16 cellular contexts compared by ENCODE assay signal in the genomic region with DNA sequence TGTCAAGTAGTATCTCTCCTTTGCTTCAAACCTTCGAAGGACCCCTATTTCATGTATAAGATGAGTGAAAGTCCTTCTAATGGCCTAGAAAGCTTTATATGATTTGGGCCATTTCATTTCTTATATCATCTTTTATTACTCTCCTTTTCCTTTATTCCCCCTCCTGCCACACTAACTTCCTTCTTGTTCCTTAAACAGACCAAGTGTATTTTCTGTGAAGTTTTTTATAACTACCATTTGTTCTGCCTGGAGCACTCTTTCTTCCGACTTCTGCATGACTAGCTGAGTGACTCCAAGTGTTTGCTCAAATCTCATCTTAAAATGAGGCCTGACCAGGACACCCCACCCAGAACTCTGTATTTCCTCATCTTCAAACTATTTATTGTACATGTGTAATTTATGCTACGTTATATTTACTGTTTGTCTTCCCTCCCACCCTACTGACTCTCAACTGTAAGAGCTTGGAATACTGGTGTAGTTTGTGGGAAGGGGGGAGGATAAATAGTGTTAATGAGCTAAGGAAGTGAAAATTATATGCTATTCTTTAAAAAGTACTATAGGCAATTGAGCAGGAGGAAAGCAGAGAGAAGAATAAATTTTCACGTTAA. TPM values are rescaled to one million over a fixed set of nuclear protein-coding genes. Genes with fewer than 3 reads are reported as not detected.
DNase-seq lines count a peak whose midpoint lies in the region; ATAC-seq and TF ChIP-seq lines count a peak whose summit lies in the region.
"Had no signal": no experiment of that assay in that cellular context is flagged by ENCODE, and none has a peak within 500 bp of the region (broad histone marks: within the 10 kb centered on the region; RNA-seq: fewer than 3 reads in every experiment).

No MANE protein-coding gene starts in this region.

- peaks cover 20% of the 10 kb centered on the region for H3K36me3 ChIP-seq in DND-41 (ENCODE audit: insufficient read depth, low read length)
- peaks cover 9% of the 10 kb centered on the region for H3K36me3 ChIP-seq in endodermal cell (ENCODE audit: control insufficient read depth, insufficient read depth, low read length)
- no peaks in the 10 kb centered on the region for H3K36me3 ChIP-seq in neural cell (ENCODE audit: insufficient read depth, low read length)
- H3K36me3 ChIP-seq: ascending aorta, BE2C, sigmoid colon had no signal

- H3K9ac ChIP-seq in DND-41 (ENCODE audit: low read depth, low read length) = no peak overlapping the region
- no peak overlapping the region for H3K9ac ChIP-seq in endodermal cell (ENCODE audit: extremely low read depth, low read length, poor library complexity, severe bottlenecking)
- no peak overlapping the region for H3K9ac ChIP-seq in neural cell (ENCODE audit: low read length)

- peaks cover 28% of the 10 kb centered on the region for H3K4me1 Mint-ChIP-seq in endodermal cell

- peaks cover 12% of the 10 kb centered on the region for H3K27me3 Mint-ChIP-seq in endodermal cell (ENCODE audit: insufficient read depth)
- H3K27me3 Mint-ChIP-seq: activated B cell treated with CpG ODN at 0.5 μM for 24 hours had no signal

- H3K4me2 ChIP-seq in DND-41 (ENCODE audit: insufficient read depth, low read length) (peak overlapping the region; percentile 30; the same call in 1 of the 2 replicates), neural cell (ENCODE audit: low read length) (no peak overlapping the region)

- no peak for DNase-seq in DND-41
- DNase-seq in LoVo (ENCODE audit: low spot score) = peak; percentile 27
- no peak for DNase-seq in endodermal cell
- no peak for DNase-seq in DMS79 (lab: John Stamatoyannopoulos, UW)
- no peak for DNase-seq in CD1c-positive myeloid dendritic cell (ENCODE audit: extremely low spot score)
- DNase-seq in activated CD4-positive, alpha-beta T cell treated with anti-CD3 and anti-CD28 coated beads, Interleukin-2, amount 50 U/mL, for 1 hour = no peak
- DNase-seq: activated B cell treated with CpG ODN at 0.5 μM for 24 hours; activated gamma-delta T cell treated with Interleukin-2 at 50 U/mL for 16 hours; BE2C; DMS53; NCI-H526 treated with DMSO at 0.1 percent for 48 hours; nucleus accumbens; sigmoid colon; stimulated activated CD4-positive, alpha-beta T cell treated with anti-CD3 and anti-CD28 coated beads, Interleukin-2, amount 100 ng/mL, for 48 hours had no signal

- H3K9me3 ChIP-seq in DND-41 (ENCODE audit: insufficient read depth, low read length, severe bottlenecking) (peaks cover 5% of the 10 kb centered on the region), endodermal cell (ENCODE audit: control insufficient read depth, low read length) (peaks cover 24% of the 10 kb centered on the region), neural cell (ENCODE audit: low read length) (no peaks in the 10 kb centered on the region)
- H3K9me3 ChIP-seq: ascending aorta, BE2C, sigmoid colon had no signal

- TF ChIP-seq RAD21 in neural cell (conservative IDR thresholded peaks at IDR 0.05) = no peak

- no peak overlapping the region for H3K27ac Mint-ChIP-seq in endodermal cell
- H3K27ac Mint-ChIP-seq: activated B cell treated with CpG ODN at 0.5 μM for 24 hours had no signal

- 62 to 89% methylated on average over 1 to 3 of the region's 4 CpGs for WGBS in endodermal cell (ENCODE audit: insufficient coverage in 1 of 2, insufficient read length in 1 of 2), 2 experiments

- no peak overlapping the region for H3K4me3 Mint-ChIP-seq in endodermal cell
- H3K4me3 Mint-ChIP-seq: activated B cell treated with CpG ODN at 0.5 μM for 24 hours had no signal

- H3K27me3 ChIP-seq in DND-41 (ENCODE audit: insufficient read depth, low read length, poor library complexity) (no peaks in the 10 kb centered on the region), endodermal cell (ENCODE audit: control insufficient read depth, insufficient read depth, low read length, poor library complexity, severe bottlenecking) (peaks cover 4% of the 10 kb centered on the region), neural cell (ENCODE audit: insufficient read depth, low read depth, low read length) (no peaks in the 10 kb centered on the region)
- H3K27me3 ChIP-seq: ascending aorta, BE2C, sigmoid colon had no signal

- TF ChIP-seq CTCF in DND-41 (IDR thresholded peaks at IDR 0.05; ENCODE audit: borderline replicate concordance, extremely low read depth, low read length, poor library complexity, severe bottlenecking) (no peak), endodermal cell (conservative IDR thresholded peaks at IDR 0.05) (no peak), neural cell (IDR thresholded peaks at IDR 0.05; ENCODE audit: poor library complexity, severe bottlenecking) (no peak)

- H2AFZ ChIP-seq in DND-41 (ENCODE audit: low read depth, low read length) = no peak overlapping the region
- H2AFZ ChIP-seq in neural cell (ENCODE audit: low read depth, low read length) = no peak overlapping the region

- H3K9me3 Mint-ChIP-seq in endodermal cell = peaks cover 11% of the 10 kb centered on the region

- H3K27ac ChIP-seq in DND-41 (ENCODE audit: low read length) = no peak overlapping the region
- H3K27ac ChIP-seq in endodermal cell (ENCODE audit: low read depth, low read length) = no peak overlapping the region
- H3K27ac ChIP-seq in neural cell (ENCODE audit: low read length) = no peak overlapping the region
- H3K27ac ChIP-seq: ascending aorta, sigmoid colon had no signal

- no peaks in the 10 kb centered on the region for H3K9me2 ChIP-seq in neural cell (ENCODE audit: insufficient read depth, low read length)

- H3K79me2 ChIP-seq in DND-41 (ENCODE audit: insufficient read depth, low read length) (peaks cover 85% of the 10 kb centered on the region), neural cell (replicated peaks; ENCODE audit: insufficient read depth, low read length) (peaks cover 44% of the 10 kb centered on the region)

- H3K4me3 ChIP-seq in DND-41 (ENCODE audit: low read depth in 1 of 2, low read length in 2 of 2) (no peak overlapping the region), endodermal cell (ENCODE audit: low read length) (peak overlapping the region; percentile 94), neural cell (ENCODE audit: low read length) (peak overlapping the region; percentile 86)
- H3K4me3 ChIP-seq: ascending aorta, sigmoid colon had no signal

- H3F3A ChIP-seq in neural cell (ENCODE audit: insufficient read depth, low read length, poor library complexity, severe bottlenecking) = no peaks in the 10 kb centered on the region

- H3K36me3 Mint-ChIP-seq in endodermal cell (ENCODE audit: low read depth) = peaks cover 14% of the 10 kb centered on the region

- no peak for TF ChIP-seq EP300 in neural cell (conservative IDR thresholded peaks at IDR 0.05; ENCODE audit: poor library complexity, severe bottlenecking)

- no peak for ATAC-seq in DND-41 (ENCODE audit: insufficient read depth, low read depth)

- H3K4me1 ChIP-seq in DND-41 (ENCODE audit: insufficient read depth, low read length) = peaks cover 39% of the 10 kb centered on the region
- H3K4me1 ChIP-seq in endodermal cell (ENCODE audit: control insufficient read depth, insufficient read depth, low read length) = peaks cover 3% of the 10 kb centered on the region

- peaks cover 8% of the 10 kb centered on the region; the same call in 1 of the 2 replicates for H4K20me1 ChIP-seq in DND-41 (ENCODE audit: insufficient read depth, low read length)
- no peaks in the 10 kb centered on the region for H4K20me1 ChIP-seq in neural cell (ENCODE audit: insufficient read depth)

TF ChIP-seq in neural cell, 6 proteins besides CTCF, POLR2A, EP300 and RAD21:
- TF ChIP-seq, protein P1, sequence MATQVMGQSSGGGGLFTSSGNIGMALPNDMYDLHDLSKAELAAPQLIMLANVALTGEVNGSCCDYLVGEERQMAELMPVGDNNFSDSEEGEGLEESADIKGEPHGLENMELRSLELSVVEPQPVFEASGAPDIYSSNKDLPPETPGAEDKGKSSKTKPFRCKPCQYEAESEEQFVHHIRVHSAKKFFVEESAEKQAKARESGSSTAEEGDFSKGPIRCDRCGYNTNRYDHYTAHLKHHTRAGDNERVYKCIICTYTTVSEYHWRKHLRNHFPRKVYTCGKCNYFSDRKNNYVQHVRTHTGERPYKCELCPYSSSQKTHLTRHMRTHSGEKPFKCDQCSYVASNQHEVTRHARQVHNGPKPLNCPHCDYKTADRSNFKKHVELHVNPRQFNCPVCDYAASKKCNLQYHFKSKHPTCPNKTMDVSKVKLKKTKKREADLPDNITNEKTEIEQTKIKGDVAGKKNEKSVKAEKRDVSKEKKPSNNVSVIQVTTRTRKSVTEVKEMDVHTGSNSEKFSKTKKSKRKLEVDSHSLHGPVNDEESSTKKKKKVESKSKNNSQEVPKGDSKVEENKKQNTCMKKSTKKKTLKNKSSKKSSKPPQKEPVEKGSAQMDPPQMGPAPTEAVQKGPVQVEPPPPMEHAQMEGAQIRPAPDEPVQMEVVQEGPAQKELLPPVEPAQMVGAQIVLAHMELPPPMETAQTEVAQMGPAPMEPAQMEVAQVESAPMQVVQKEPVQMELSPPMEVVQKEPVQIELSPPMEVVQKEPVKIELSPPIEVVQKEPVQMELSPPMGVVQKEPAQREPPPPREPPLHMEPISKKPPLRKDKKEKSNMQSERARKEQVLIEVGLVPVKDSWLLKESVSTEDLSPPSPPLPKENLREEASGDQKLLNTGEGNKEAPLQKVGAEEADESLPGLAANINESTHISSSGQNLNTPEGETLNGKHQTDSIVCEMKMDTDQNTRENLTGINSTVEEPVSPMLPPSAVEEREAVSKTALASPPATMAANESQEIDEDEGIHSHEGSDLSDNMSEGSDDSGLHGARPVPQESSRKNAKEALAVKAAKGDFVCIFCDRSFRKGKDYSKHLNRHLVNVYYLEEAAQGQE (IDR thresholded peaks at IDR 0.05; ENCODE audit: borderline replicate concordance) = no peak
- no peak for TF ChIP-seq EZH2 (IDR thresholded peaks at IDR 0.05; ENCODE audit: borderline replicate concordance, insufficient read depth, low read length, poor library complexity, severe bottlenecking)
- TF ChIP-seq TAF1 (IDR thresholded peaks at IDR 0.05; ENCODE audit: low read depth) = no peak
- TF ChIP-seq MXI1 (conservative IDR thresholded peaks at IDR 0.05; ENCODE audit: poor library complexity, severe bottlenecking) = no peak
- TF ChIP-seq POLR2AphosphoS5 (IDR thresholded peaks at IDR 0.05) = no peak
- no peak for TF ChIP-seq SMC3 (conservative IDR thresholded peaks at IDR 0.05; ENCODE audit: poor library complexity)

RNA-seq across cellular contexts. Expression of gene MINDY3, which starts 3.2 kb away (rescaled TPM):
- total RNA-seq in endodermal cell = 10 to 100 TPM; 19.0 to 20.6 TPM
- polyA plus RNA-seq in endodermal cell (2013, experiment 1 of 2) = 23.1 TPM
- polyA plus RNA-seq in endodermal cell (2013, experiment 2 of 2) = 21.7 TPM
- polyA plus RNA-seq in neural cell = 43.8 and 56.5 TPM in 2 replicates
- 71.1 and 72.0 TPM in 2 replicates for polyA minus RNA-seq in neural cell

Comparison
In these comparisons a context has a peak if more than half of its experiments do, and no peak if none do; other contexts are left out.
1. H3K4me3 ChIP-seq: peak in endodermal cell (single experiment) and neural cell (single experiment); none in DND-41 (0 of 2).